Comparison of ENCODE assay signal across 15 cellular contexts in the genomic region with DNA sequence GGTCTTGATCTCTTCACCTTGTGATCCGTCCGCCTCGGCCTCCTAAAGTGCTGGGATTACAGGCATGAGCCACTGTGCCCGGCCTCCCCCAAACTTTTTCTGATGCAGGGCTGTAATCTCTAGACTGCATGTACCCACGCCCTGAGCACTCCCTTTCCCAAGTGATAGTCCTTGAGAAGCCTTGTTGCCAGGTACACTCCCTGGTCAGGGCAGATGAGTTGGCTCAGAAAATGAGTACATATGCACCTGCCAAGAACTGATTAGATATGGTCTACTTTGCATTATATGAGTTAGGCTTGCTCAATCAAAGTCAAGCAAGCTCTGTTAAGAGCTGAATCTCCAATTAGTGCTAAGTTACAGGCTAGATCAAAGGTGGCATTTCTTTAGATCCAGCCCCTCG. TPM values are rescaled to one million over a fixed set of nuclear protein-coding genes. Genes with fewer than 3 reads are reported as not detected.
"Had no signal": no experiment of that assay in that cellular context is flagged by ENCODE, and none has a peak within 500 bp of the region (broad histone marks: within the 10 kb centered on the region; RNA-seq: fewer than 3 reads in every experiment).

No MANE protein-coding gene starts in this region.

- H3K4me3 ChIP-seq: skin epidermis had no signal

- H3K27ac ChIP-seq: skin epidermis had no signal

- FAIRE-seq: TTC549 had no signal

- DNase-seq: activated CD4-positive, alpha-beta T cell treated with anti-CD3 and anti-CD28 coated beads, Interleukin-2, amount 10 ng/mL, durations not matched to agents 7 days and 5 days; activated CD4-positive, CD25-positive, alpha-beta regulatory T cell; activated naive CD4-positive, alpha-beta T cell treated with anti-CD3 and anti-CD28 coated beads for 36 hours; activated T-cell treated with anti-CD3 and anti-CD28 coated beads for 4 hours; central memory CD4-positive, alpha-beta T cell; cortex of kidney; effector memory CD4-positive, alpha-beta T cell; hypothalamus had no signal

- ATAC-seq: activated T-helper 17 cell treated with anti-CD3 and anti-CD28 coated beads, Interleukin-2, amount 50 U/mL, for 72 hours; stimulated activated effector memory CD8-positive, alpha-beta T cell treated with anti-CD3 and anti-CD28 coated beads, Interleukin-12 subunit alpha, Interleukin-12 subunit beta, amount 100 ng/mL, for 72 hours had no signal

RNA-seq across cellular contexts. Expression of gene CXorf58, which starts 20.4 kb away (rescaled TPM):
- total RNA-seq: activated CD4-positive, alpha-beta T cell treated with anti-CD3 and anti-CD28 coated beads, Interleukin-2, amount 10 ng/mL, durations not matched to agents 7 days and 5 days; activated CD8-positive, alpha-beta memory T cell treated with anti-CD3 and anti-CD28 coated beads for 36 hours; epithelial cell of proximal tubule; osteocyte had no signal
